Comparison of ENCODE assay signal across 34 cellular contexts in genomic region chr2:126782648-126783047, GRCh38.
"Had no signal": no experiment of that assay in that cellular context is flagged by ENCODE, and none has a peak within 500 bp of the region (broad histone marks: within the 10 kb centered on the region; RNA-seq: fewer than 3 reads in every experiment).

No MANE protein-coding gene starts in this region.

- H3K4me1 Mint-ChIP-seq: activated B cell treated with CpG ODN at 0.5 μM for 24 hours; activated CD4-positive, alpha-beta T cell treated with anti-CD3 and anti-CD28 coated beads, Interleukin-2, amount 10 ng/mL, durations not matched to agents 24 days and 14 days; activated naive CD4-positive, alpha-beta T cell treated with anti-CD3 and anti-CD28 coated beads, Interleukin-2, amount 50 U/mL, for 24 hours; activated naive CD8-positive, alpha-beta T cell treated with anti-CD3 and anti-CD28 coated beads, Interleukin-2, amount 10 ng/mL, durations not matched to agents 7 days and 5 days; activated naive CD8-positive, alpha-beta T cell treated with anti-CD3 and anti-CD28 coated beads, Interleukin-2, amount 50 U/mL, for 24 hours had no signal

- H3K4me1 ChIP-seq: ascending aorta had no signal

- H3K4me3 Mint-ChIP-seq: activated B cell treated with CpG ODN at 0.5 μM for 24 hours; activated CD4-positive, alpha-beta memory T cell treated with anti-CD3 and anti-CD28 coated beads for 36 hours; activated CD4-positive, alpha-beta T cell treated with anti-CD3 and anti-CD28 coated beads, Interleukin-2, amount 10 ng/mL, durations not matched to agents 24 days and 14 days; activated CD8-positive, alpha-beta T cell treated with anti-CD3 and anti-CD28 coated beads for 36 hours; activated naive CD4-positive, alpha-beta T cell treated with anti-CD3 and anti-CD28 coated beads, Interleukin-2, amount 10 ng/mL, durations not matched to agents 7 days and 5 days; activated naive CD4-positive, alpha-beta T cell treated with anti-CD3 and anti-CD28 coated beads, Interleukin-2, amount 50 U/mL, for 24 hours; activated naive CD8-positive, alpha-beta T cell; activated naive CD8-positive, alpha-beta T cell treated with anti-CD3 and anti-CD28 coated beads, Interleukin-2, amount 10 ng/mL, durations not matched to agents 7 days and 5 days; activated naive CD8-positive, alpha-beta T cell treated with anti-CD3 and anti-CD28 coated beads, Interleukin-2, amount 50 U/mL, for 24 hours; activated T-cell treated with anti-CD3 and anti-CD28 coated beads, Interleukin-2, amount 50 U/mL, for 4 hours; activated T-cell treated with anti-CD3 and anti-CD28 coated beads, Interleukin-2, amount 50 U/mL, for 72 hours; brain; T-helper 1 cell treated with Interleukin-12 subunit alpha and Interleukin-12 subunit beta and Interleukin-4 antibody, amounts not matched to agents 30 μg/mL and 1 μg/mL, for 36 hours; T-helper 2 cell treated with Interferon-gamma antibody and Interleukin-4, amounts not matched to agents 5 μg/mL and 100 μg/mL, for 36 hours had no signal

- H3K9me3 Mint-ChIP-seq: activated B cell treated with CpG ODN at 0.5 μM for 24 hours; activated CD4-positive, alpha-beta memory T cell treated with anti-CD3 and anti-CD28 coated beads for 36 hours; activated CD4-positive, alpha-beta T cell treated with anti-CD3 and anti-CD28 coated beads, Interleukin-2, amount 10 ng/mL, durations not matched to agents 24 days and 14 days; activated CD8-positive, alpha-beta T cell treated with anti-CD3 and anti-CD28 coated beads for 36 hours; activated naive CD4-positive, alpha-beta T cell treated with anti-CD3 and anti-CD28 coated beads, Interleukin-2, amount 10 ng/mL, durations not matched to agents 7 days and 5 days; activated naive CD4-positive, alpha-beta T cell treated with anti-CD3 and anti-CD28 coated beads, Interleukin-2, amount 50 U/mL, for 24 hours; activated naive CD8-positive, alpha-beta T cell treated with anti-CD3 and anti-CD28 coated beads, Interleukin-2, amount 10 ng/mL, durations not matched to agents 7 days and 5 days; activated naive CD8-positive, alpha-beta T cell treated with anti-CD3 and anti-CD28 coated beads, Interleukin-2, amount 50 U/mL, for 24 hours; activated T-cell treated with anti-CD3 and anti-CD28 coated beads, Interleukin-2, amount 50 U/mL, for 4 hours; activated T-cell treated with anti-CD3 and anti-CD28 coated beads, Interleukin-2, amount 50 U/mL, for 72 hours; activated T-helper 2 cell treated with anti-CD3 and anti-CD28 coated beads, Interferon-gamma antibody, Interleukin-2, Interleukin-4, amounts not matched to agents 10 μg/mL and 5 μg/mL and 100 μg/mL, durations not matched to agents 14 hours and 24 hours and 36 hours; T-helper 1 cell treated with Interleukin-12 subunit alpha and Interleukin-12 subunit beta and Interleukin-4 antibody, amounts not matched to agents 30 μg/mL and 1 μg/mL, for 36 hours; T-helper 2 cell treated with Interferon-gamma antibody and Interleukin-4, amounts not matched to agents 5 μg/mL and 100 μg/mL, for 36 hours had no signal

- H3K27ac ChIP-seq: ascending aorta, cardiac muscle cell, VCaP had no signal

- H3K9me3 ChIP-seq: ascending aorta had no signal

- DNase-seq: activated B cell treated with CpG ODN at 0.5 μM for 24 hours; activated CD4-positive, alpha-beta memory T cell treated with anti-CD3 and anti-CD28 coated beads for 36 hours; activated CD4-positive, alpha-beta T cell treated with anti-CD3 and anti-CD28 coated beads for 4 hours; activated CD4-positive, alpha-beta T cell treated with anti-CD3 and anti-CD28 coated beads, Interleukin-2, amount 10 ng/mL, durations not matched to agents 24 days and 14 days; activated CD4-positive, alpha-beta T cell treated with anti-CD3 and anti-CD28 coated beads, Interleukin-2, amount 50 U/mL, for 1 hour; activated CD4-positive, alpha-beta T cell treated with anti-CD3 and anti-CD28 coated beads, Interleukin-2, amount 50 U/mL, for 4 hours; activated CD4-positive, CD25-positive, alpha-beta regulatory T cell treated with anti-CD3 and anti-CD28 coated beads, Interleukin-2, amount 50 U/mL, for 72 hours; activated CD8-positive, alpha-beta memory T cell treated with anti-CD3 and anti-CD28 coated beads, Interleukin-2, amount 50 U/mL, for 4 hours; activated CD8-positive, alpha-beta T cell treated with anti-CD3 and anti-CD28 coated beads for 36 hours; activated gamma-delta T cell; activated naive CD4-positive, alpha-beta T cell treated with anti-CD3 and anti-CD28 coated beads, Interleukin-2, amount 10 ng/mL, durations not matched to agents 7 days and 5 days; activated naive CD4-positive, alpha-beta T cell treated with Interleukin-2 at 50 U/mL for 16 hours; activated naive CD8-positive, alpha-beta T cell treated with anti-CD3 and anti-CD28 coated beads, Interleukin-2, amount 10 ng/mL, durations not matched to agents 7 days and 5 days; activated naive CD8-positive, alpha-beta T cell treated with anti-CD3 and anti-CD28 coated beads, Interleukin-2, amount 50 U/mL, for 24 hours; activated T-cell treated with anti-CD3 and anti-CD28 coated beads for 4 hours; activated T-cell treated with anti-CD3 and anti-CD28 coated beads, Interleukin-2, amount 50 U/mL, for 1 hour; activated T-cell treated with anti-CD3 and anti-CD28 coated beads, Interleukin-2, amount 50 U/mL, for 4 hours; activated T-cell treated with anti-CD3 and anti-CD28 coated beads, Interleukin-2, amount 50 U/mL, for 72 hours; amygdala; anterior cingulate cortex; central memory CD4-positive, alpha-beta T cell; SW 1271; T-helper 1 cell; T-helper 2 cell; T-helper 9 cell had no signal

- H3K36me3 Mint-ChIP-seq: activated CD4-positive, alpha-beta memory T cell treated with anti-CD3 and anti-CD28 coated beads for 36 hours; activated naive CD4-positive, alpha-beta T cell treated with anti-CD3 and anti-CD28 coated beads, Interleukin-2, amount 10 ng/mL, durations not matched to agents 7 days and 5 days; activated naive CD4-positive, alpha-beta T cell treated with anti-CD3 and anti-CD28 coated beads, Interleukin-2, amount 50 U/mL, for 24 hours; activated naive CD8-positive, alpha-beta T cell; activated naive CD8-positive, alpha-beta T cell treated with anti-CD3 and anti-CD28 coated beads, Interleukin-2, amount 10 ng/mL, durations not matched to agents 7 days and 5 days; brain had no signal

- ATAC-seq: activated CD8-positive, alpha-beta T cell treated with anti-CD3 and anti-CD28 coated beads for 36 hours; activated naive CD8-positive, alpha-beta T cell treated with anti-CD3 and anti-CD28 coated beads, Interleukin-2, amount 50 U/mL, for 24 hours; activated T-cell treated with anti-CD3 and anti-CD28 coated beads, Interleukin-2, amount 50 U/mL, for 4 hours; activated T-cell treated with anti-CD3 and anti-CD28 coated beads, Interleukin-2, amount 50 U/mL, for 72 hours had no signal

- H3K36me3 ChIP-seq: ascending aorta, cardiac muscle cell had no signal

- H3K27ac Mint-ChIP-seq: activated B cell treated with CpG ODN at 0.5 μM for 24 hours; activated CD4-positive, alpha-beta memory T cell treated with anti-CD3 and anti-CD28 coated beads for 36 hours; activated CD4-positive, alpha-beta T cell treated with anti-CD3 and anti-CD28 coated beads, Interleukin-2, amount 10 ng/mL, durations not matched to agents 24 days and 14 days; activated CD8-positive, alpha-beta T cell treated with anti-CD3 and anti-CD28 coated beads for 36 hours; activated naive CD4-positive, alpha-beta T cell treated with anti-CD3 and anti-CD28 coated beads, Interleukin-2, amount 10 ng/mL, durations not matched to agents 7 days and 5 days; activated naive CD4-positive, alpha-beta T cell treated with anti-CD3 and anti-CD28 coated beads, Interleukin-2, amount 50 U/mL, for 24 hours; activated naive CD8-positive, alpha-beta T cell; activated naive CD8-positive, alpha-beta T cell treated with anti-CD3 and anti-CD28 coated beads, Interleukin-2, amount 10 ng/mL, durations not matched to agents 7 days and 5 days; activated naive CD8-positive, alpha-beta T cell treated with anti-CD3 and anti-CD28 coated beads, Interleukin-2, amount 50 U/mL, for 24 hours; activated T-cell treated with anti-CD3 and anti-CD28 coated beads, Interleukin-2, amount 50 U/mL, for 72 hours; activated T-helper 2 cell treated with anti-CD3 and anti-CD28 coated beads, Interferon-gamma antibody, Interleukin-2, Interleukin-4, amounts not matched to agents 10 μg/mL and 5 μg/mL and 100 μg/mL, durations not matched to agents 14 hours and 24 hours and 36 hours; T-helper 1 cell treated with Interleukin-12 subunit alpha and Interleukin-12 subunit beta and Interleukin-4 antibody, amounts not matched to agents 30 μg/mL and 1 μg/mL, for 36 hours; T-helper 2 cell treated with Interferon-gamma antibody and Interleukin-4, amounts not matched to agents 5 μg/mL and 100 μg/mL, for 36 hours had no signal

- H3K4me3 ChIP-seq: ascending aorta, cardiac muscle cell had no signal

- H3K27me3 ChIP-seq: ascending aorta, cardiac muscle cell had no signal
